8 cellular contexts compared by ENCODE assay signal in genomic region chr10:944034-944831, GRCh38. TPM values are rescaled to one million over a fixed set of nuclear protein-coding genes. Genes with fewer than 3 reads are reported as not detected.
DNase-seq lines count a peak whose midpoint lies in the region; ATAC-seq and TF ChIP-seq lines count a peak whose summit lies in the region.

No MANE protein-coding gene starts in this region.

- in situ Hi-C loops in HAP-1 (cut with MboI; ENCODE audit: low sequenced_read_pairs), result no loop called here

- TF ChIP-seq POLR2A in erythroblast (IDR thresholded peaks at IDR 0.05; ENCODE audit: low read length), result no peak

- H3K4me1 ChIP-seq in HAP-1, result peaks cover 8% of the 10 kb centered on the region

- H3K27me3 ChIP-seq in HAP-1 (ENCODE audit: low read depth), result no peaks in the 10 kb centered on the region

- DNase-seq in GDM1 (lab: John Stamatoyannopoulos, UW) (peak; percentile 42), fibroblast of mammary gland (ENCODE audit: low read depth) (peak; percentile 73), pulmonary artery endothelial cell (ENCODE audit: low read depth, low spot score) (peak; percentile 48), NCI-H2227 treated with DMSO at 0.1 percent for 48 hours (lab: John Stamatoyannopoulos, UW) (no peak), HAP-1 (ENCODE audit: low spot score in 2 of 2) (no peak), erythroblast (lab: John Stamatoyannopoulos, UW) (no peak)
- DNase-seq in activated CD4-positive, alpha-beta T cell treated with anti-CD3 and anti-CD28 coated beads for 4 hours, result peak; percentile 56 to 61

- no peaks in the 10 kb centered on the region for H3K36me3 ChIP-seq in HAP-1 (replicated peaks)

- ATAC-seq in HG02678 (IDR thresholded peaks at IDR 0.05; ENCODE audit: unreplicated experiment), result peak; percentile 27

- no peaks in the 10 kb centered on the region for H3K9me3 ChIP-seq in HAP-1

- H3K4me3 ChIP-seq in fibroblast of mammary gland (ENCODE audit: control insufficient read depth, low read depth, low read length) (peak overlapping the region; percentile 12), HAP-1 (no peak overlapping the region)

- no peak for TF ChIP-seq CTCF in fibroblast of mammary gland (conservative IDR thresholded peaks at IDR 0.05; ENCODE audit: control insufficient read depth, insufficient read depth, low read depth, low read length)

RNA-seq across cellular contexts. Expression of gene LARP4B, which starts 12.7 kb away (rescaled TPM):
- total RNA-seq in pulmonary artery endothelial cell, result 34.1 and 39.5 TPM in 2 replicates

RNA-seq across cellular contexts. Expression of gene GTPBP4, which starts 44.0 kb away (rescaled TPM):
- total RNA-seq in pulmonary artery endothelial cell, result 40.9 and 46.8 TPM in 2 replicates

Comparison
In these comparisons a context has a peak if more than half of its experiments do, and no peak if none do; other contexts are left out.
1. DNase-seq: peak in GDM1 (single experiment), activated CD4-positive, alpha-beta T cell treated with anti-CD3 and anti-CD28 coated beads for 4 hours (2 of 2), fibroblast of mammary gland (single experiment) and pulmonary artery endothelial cell (single experiment); none in NCI-H2227 treated with DMSO at 0.1 percent for 48 hours (single experiment), HAP-1 (0 of 2) and erythroblast (0 of 2).